Comparison of ENCODE assay signal across 33 cellular contexts in the genomic region with DNA sequence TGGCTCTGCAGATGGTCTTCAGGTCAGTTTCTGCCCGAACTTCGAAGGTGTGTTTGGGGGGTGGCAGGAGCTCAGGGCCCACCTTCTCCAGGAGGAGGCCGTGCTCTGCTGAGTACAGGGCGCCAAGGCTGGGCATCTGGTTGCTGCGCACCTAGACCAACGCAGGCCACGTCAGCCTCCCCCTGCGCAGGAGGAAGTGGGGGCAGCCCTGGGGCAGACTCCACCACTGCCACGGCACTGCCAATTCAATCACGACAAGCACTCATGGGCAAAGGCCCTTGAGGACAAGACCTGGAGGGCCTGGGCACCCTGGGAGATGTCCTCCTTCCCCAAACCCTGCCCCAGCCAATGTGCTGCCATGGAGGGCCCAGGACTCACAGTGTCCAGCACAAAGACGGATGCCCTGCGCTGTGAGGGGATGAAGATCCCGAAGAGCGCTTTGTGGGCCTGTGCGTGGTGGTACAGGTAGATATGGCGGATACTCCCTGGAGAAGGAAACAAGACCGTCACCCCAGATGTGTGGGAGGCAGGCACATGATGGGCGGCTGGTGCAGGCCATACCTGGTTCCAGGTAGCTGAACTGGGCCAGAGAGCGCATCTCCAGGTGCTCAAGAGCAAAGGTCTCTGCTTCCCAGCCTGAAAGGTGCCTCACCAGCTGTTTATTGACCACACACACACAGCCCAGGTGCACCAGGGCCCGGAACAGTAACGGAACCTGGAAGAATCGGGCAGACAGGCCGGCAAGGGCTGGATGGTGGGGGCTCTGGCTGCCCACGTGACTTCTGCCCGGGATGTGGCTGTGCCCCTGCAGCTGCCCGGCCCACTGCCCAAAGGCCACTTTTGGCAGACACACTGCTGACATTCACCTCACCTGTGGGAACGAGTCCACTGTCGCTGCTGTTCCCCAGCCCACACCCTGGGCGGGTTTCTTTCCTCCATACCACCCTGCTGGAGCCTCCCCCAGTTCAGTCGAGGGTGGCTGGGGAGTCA. TPM values are rescaled to one million over a fixed set of nuclear protein-coding genes. Genes with fewer than 3 reads are reported as not detected.
"Had no signal": no experiment of that assay in that cellular context is flagged by ENCODE, and none has a peak within 500 bp of the region (broad histone marks: within the 10 kb centered on the region; RNA-seq: fewer than 3 reads in every experiment).

No MANE protein-coding gene starts in this region.

- H3K4me1 ChIP-seq: heart left ventricle, lower lobe of right lung, parathyroid adenoma, prostate gland, right atrium auricular region, testis, tibial artery had no signal

- H3K4me3 ChIP-seq: dorsolateral prefrontal cortex, gastroesophageal sphincter, heart left ventricle, hepatocyte, lower lobe of right lung, prostate gland, right atrium auricular region, smooth muscle cell, testis, tibial artery had no signal

- FAIRE-seq: colon, islet of Langerhans had no signal

- DNase-seq: dorsolateral prefrontal cortex; effector CD4-positive, alpha-beta T cell; foreskin fibroblast; heart left ventricle; left ventricle myocardium superior; lower lobe of right lung; natural killer cell; stimulated activated CD4-positive, alpha-beta T cell treated with anti-CD3 and anti-CD28 coated beads, Interleukin-2, amount 100 ng/mL, for 24 hours; stimulated activated CD4-positive, alpha-beta T cell treated with anti-CD3 and anti-CD28 coated beads, Interleukin-4, amount 100 ng/mL, for 24 hours; stimulated activated naive CD8-positive, alpha-beta T cell treated with anti-CD3 and anti-CD28 coated beads, Interleukin-15, Interleukin-2, amounts not matched to agents 100 U/mL and 50 U/mL, for 24 hours; substantia nigra; testis had no signal

- H3K9me3 Mint-ChIP-seq: natural killer cell; stimulated activated effector memory CD8-positive, alpha-beta T cell treated with anti-CD3 and anti-CD28 coated beads, Interleukin-12 subunit alpha, Interleukin-12 subunit beta, amount 100 ng/mL, for 72 hours; type B pancreatic cell had no signal

- H3K27ac Mint-ChIP-seq: natural killer cell, type B pancreatic cell had no signal

- H3K9ac ChIP-seq: parathyroid adenoma had no signal

- H3K79me2 ChIP-seq: hepatocyte, parathyroid adenoma had no signal

- H3K27ac ChIP-seq: dorsolateral prefrontal cortex, epithelial cell of prostate, gastroesophageal sphincter, heart left ventricle, hepatocyte, lower lobe of right lung, neutrophil, parathyroid adenoma, prostate gland, right atrium auricular region, testis, tibial artery had no signal

- ATAC-seq: esophagus mucosa; gastroesophageal sphincter; heart left ventricle; left ventricle myocardium superior; lower lobe of right lung; sciatic nerve; stimulated activated effector memory CD8-positive, alpha-beta T cell treated with anti-CD3 and anti-CD28 coated beads, Interleukin-12 subunit alpha, Interleukin-12 subunit beta, amount 100 ng/mL, for 72 hours; stimulated activated naive CD8-positive, alpha-beta T cell treated with anti-CD3 and anti-CD28 coated beads, Interleukin-15, Interleukin-2, amounts not matched to agents 100 U/mL and 50 U/mL, for 24 hours had no signal

- H3K4me2 ChIP-seq: hepatocyte, smooth muscle cell had no signal

- H3K36me3 Mint-ChIP-seq: natural killer cell had no signal

- H3K27me3 Mint-ChIP-seq: type B pancreatic cell had no signal

- H3K4me3 Mint-ChIP-seq: natural killer cell; stimulated activated effector memory CD8-positive, alpha-beta T cell treated with anti-CD3 and anti-CD28 coated beads, Interleukin-12 subunit alpha, Interleukin-12 subunit beta, amount 100 ng/mL, for 72 hours; type B pancreatic cell had no signal

- H3K9me3 ChIP-seq: gastroesophageal sphincter, heart left ventricle, lower lobe of right lung, neutrophil, prostate gland, right atrium auricular region, testis, tibial artery had no signal

- H2AFZ ChIP-seq: hepatocyte, parathyroid adenoma had no signal

- H3K27me3 ChIP-seq: dorsolateral prefrontal cortex, gastroesophageal sphincter, heart left ventricle, hepatocyte, neutrophil, right atrium auricular region, testis, tibial artery had no signal

RNA-seq across cellular contexts. Expression of gene P2RX2, which starts 24.6 kb away (rescaled TPM):
- total RNA-seq: cerebellum, esophagus mucosa, heart left ventricle, hepatocyte, left ventricle myocardium superior, mesenteric fat pad, natural killer cell, right atrium auricular region, sciatic nerve, smooth muscle cell, urinary bladder had no signal
- polyA plus RNA-seq: heart left ventricle, hepatocyte, neural cell, smooth muscle cell had no signal

RNA-seq across cellular contexts. Expression of gene LRCOL1, which starts 32.8 kb away (rescaled TPM):
- total RNA-seq: cerebellum, gastroesophageal sphincter, heart left ventricle, hepatocyte, left ventricle myocardium superior, mesenteric fat pad, mononuclear cell, natural killer cell, omental fat pad, right atrium auricular region, sciatic nerve, smooth muscle cell, urinary bladder had no signal
- polyA plus RNA-seq: heart left ventricle, neural cell, smooth muscle cell had no signal
